ENCODE assay signal across 28 cellular contexts in the genomic region with DNA sequence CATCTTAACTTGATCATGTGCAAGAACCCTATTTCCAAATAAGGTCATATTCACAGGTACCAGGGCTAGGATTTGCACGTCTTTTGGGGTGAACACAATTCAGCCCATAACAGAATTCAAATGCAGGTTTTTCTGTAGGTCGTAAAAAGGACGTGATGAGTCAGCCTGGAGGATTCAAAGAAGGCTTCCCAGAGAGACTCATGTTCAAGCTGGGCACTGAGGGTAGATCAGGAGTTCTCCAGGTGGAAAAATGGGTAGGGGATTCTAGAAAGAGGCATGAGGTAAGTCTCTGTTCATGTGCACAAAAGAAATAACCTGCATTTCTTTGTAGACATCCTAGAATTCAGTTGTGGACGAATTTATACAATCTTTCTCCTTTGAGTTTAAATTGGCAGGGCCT.
"Had no signal": no experiment of that assay in that cellular context is flagged by ENCODE, and none has a peak within 500 bp of the region (broad histone marks: within the 10 kb centered on the region; RNA-seq: fewer than 3 reads in every experiment).

No MANE protein-coding gene starts in this region.

- H3K4me1 Mint-ChIP-seq: naive thymus-derived CD4-positive, alpha-beta T cell; stimulated activated naive CD8-positive, alpha-beta T cell treated with anti-CD3 and anti-CD28 coated beads, Interleukin-15, amount 100 ng/mL, for 72 hours had no signal

- H3K4me1 ChIP-seq: colonic mucosa, foreskin keratinocyte, heart right ventricle, left lung, psoas muscle, sigmoid colon, spleen, suprapubic skin, transverse colon, upper lobe of right lung, uterus had no signal

- ATAC-seq: left lung; naive thymus-derived CD4-positive, alpha-beta T cell; psoas muscle; right cardiac atrium; stimulated activated naive CD8-positive, alpha-beta T cell treated with anti-CD3 and anti-CD28 coated beads, Interleukin-15, amount 100 ng/mL, for 72 hours; upper lobe of right lung had no signal

- H3K27me3 ChIP-seq: colonic mucosa, esophagus muscularis mucosa, heart right ventricle, left lung, ovary, sigmoid colon, spleen, transverse colon, upper lobe of right lung, uterus had no signal

- DNase-seq: colonic mucosa; effector memory CD4-positive, alpha-beta T cell; foreskin keratinocyte; glutamatergic neuron; heart right ventricle; hippocampal formation; left cardiac atrium; left lung; mesendoderm; midbrain; naive thymus-derived CD4-positive, alpha-beta T cell; nephron progenitor cell; occipital lobe; ovary; psoas muscle; right cardiac atrium; sigmoid colon; spleen; stimulated activated CD4-positive, alpha-beta T cell treated with anti-CD3 and anti-CD28 coated beads, Interleukin-15, amount 100 ng/mL, for 24 hours; stimulated activated CD4-positive, alpha-beta T cell treated with anti-CD3 and anti-CD28 coated beads, Interleukin-2, amount 100 ng/mL, for 48 hours; stimulated activated naive CD4-positive, alpha-beta T cell; stimulated activated naive CD8-positive, alpha-beta T cell treated with anti-CD3 and anti-CD28 coated beads, Interleukin-15, amount 100 ng/mL, for 72 hours; transverse colon; upper lobe of right lung; uterus had no signal

- H3K27ac ChIP-seq: colonic mucosa, esophagus muscularis mucosa, foreskin keratinocyte, heart right ventricle, left lung, ovary, psoas muscle, sigmoid colon, spleen, suprapubic skin, transverse colon, upper lobe of right lung, uterus had no signal

- H3K36me3 ChIP-seq: colonic mucosa, esophagus muscularis mucosa, heart right ventricle, left lung, ovary, sigmoid colon, spleen, suprapubic skin, transverse colon, upper lobe of right lung, uterus had no signal

- H3K27ac Mint-ChIP-seq: dendritic cell treated with granulocyte-macrophage colony-stimulating factor and Interleukin-4, amounts not matched to agents 40 ng/mL and 50 ng/mL, for 4 days; nephron progenitor cell; stimulated activated naive CD8-positive, alpha-beta T cell treated with anti-CD3 and anti-CD28 coated beads, Interleukin-15, amount 100 ng/mL, for 72 hours had no signal

- H3K4me3 Mint-ChIP-seq: dendritic cell treated with granulocyte-macrophage colony-stimulating factor and Interleukin-4, amounts not matched to agents 40 ng/mL and 50 ng/mL, for 4 days; naive thymus-derived CD4-positive, alpha-beta T cell; nephron progenitor cell; stimulated activated naive CD8-positive, alpha-beta T cell treated with anti-CD3 and anti-CD28 coated beads, Interleukin-15, amount 100 ng/mL, for 72 hours had no signal

- H3K27me3 Mint-ChIP-seq: dendritic cell treated with granulocyte-macrophage colony-stimulating factor and Interleukin-4, amounts not matched to agents 40 ng/mL and 50 ng/mL, for 4 days; stimulated activated naive CD8-positive, alpha-beta T cell treated with anti-CD3 and anti-CD28 coated beads, Interleukin-15, amount 100 ng/mL, for 72 hours had no signal

- H3K9me3 ChIP-seq: colonic mucosa, ovary, psoas muscle, suprapubic skin, upper lobe of right lung, uterus had no signal

- H3K4me3 ChIP-seq: colonic mucosa, esophagus muscularis mucosa, heart right ventricle, left lung, ovary, psoas muscle, sigmoid colon, spleen, suprapubic skin, transverse colon, upper lobe of right lung, uterus had no signal
